ENCODE assay signal across 23 cellular contexts in the genomic region with DNA sequence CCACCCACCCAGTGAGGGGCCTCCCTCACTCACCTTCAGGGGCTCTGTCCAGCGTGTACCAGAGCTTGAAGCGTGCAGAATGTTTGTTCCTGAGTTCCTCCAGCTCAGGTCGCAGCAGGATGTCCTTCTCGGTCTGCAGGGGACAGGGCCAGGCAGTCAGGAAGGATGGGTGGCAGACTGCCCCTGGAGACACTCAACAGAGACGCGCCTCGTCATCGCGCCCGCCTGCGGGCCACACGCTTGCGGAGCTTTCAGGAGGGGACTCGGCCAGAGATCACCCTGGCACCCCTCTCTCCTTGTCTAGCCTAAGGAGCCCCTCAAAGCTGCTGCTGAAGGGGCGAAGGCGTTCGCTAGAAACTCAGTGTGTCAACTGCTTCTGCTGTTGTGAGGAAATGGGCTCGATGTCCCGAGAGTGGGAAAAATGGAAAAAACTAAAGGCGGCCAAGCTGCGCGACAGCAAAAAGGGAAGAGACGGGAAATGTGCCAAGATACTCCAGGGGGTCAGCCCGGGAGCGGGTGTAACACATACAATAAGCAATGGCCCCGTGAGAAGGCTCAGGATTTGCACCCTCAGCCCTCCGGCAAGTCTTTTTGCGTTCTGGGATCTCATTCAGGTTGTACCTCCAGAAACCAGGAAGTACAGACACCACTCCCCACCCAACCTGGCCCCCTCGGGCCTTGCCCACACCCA. TPM values are rescaled to one million over a fixed set of nuclear protein-coding genes. Genes with fewer than 3 reads are reported as not detected.
DNase-seq lines count a peak whose midpoint lies in the region; ATAC-seq and TF ChIP-seq lines count a peak whose summit lies in the region.
"Had no signal": no experiment of that assay in that cellular context is flagged by ENCODE, and none has a peak within 500 bp of the region (broad histone marks: within the 10 kb centered on the region; RNA-seq: fewer than 3 reads in every experiment).

No MANE protein-coding gene starts in this region.

- no peaks in the 10 kb centered on the region for H3K27me3 Mint-ChIP-seq in osteocyte (ENCODE audit: unreplicated experiment)
- H3K27me3 Mint-ChIP-seq: stimulated activated naive CD8-positive, alpha-beta T cell treated with anti-CD3 and anti-CD28 coated beads, Interleukin-15, amount 100 ng/mL, for 72 hours; T-cell had no signal

- no peak for TF ChIP-seq EP300 in Ishikawa (IDR thresholded peaks at IDR 0.05; ENCODE audit: borderline replicate concordance)

- ATAC-seq in GM21576 (IDR thresholded peaks at IDR 0.05; ENCODE audit: unreplicated experiment), result no peak
- no peak for ATAC-seq in GM19397 (IDR thresholded peaks at IDR 0.05; ENCODE audit: unreplicated experiment)
- ATAC-seq: stimulated activated naive CD8-positive, alpha-beta T cell treated with anti-CD3 and anti-CD28 coated beads, Interleukin-15, amount 100 ng/mL, for 72 hours; T-cell had no signal

- peak overlapping the region; percentile 47 for H3K27ac ChIP-seq in A673 (ENCODE audit: low read depth, low read length, poor library complexity, severe bottlenecking)
- H3K27ac ChIP-seq: GM23248 had no signal

- H3K4me1 ChIP-seq in A673 (ENCODE audit: insufficient read depth, low read length, poor library complexity, severe bottlenecking), result no peaks in the 10 kb centered on the region
- H3K4me1 ChIP-seq: Caco-2 had no signal

- H3K36me3 Mint-ChIP-seq in osteocyte (ENCODE audit: unreplicated experiment), result peaks cover 24% of the 10 kb centered on the region

- peak overlapping the region; percentile 81 for H3K27ac Mint-ChIP-seq in osteocyte (ENCODE audit: unreplicated experiment)
- H3K27ac Mint-ChIP-seq: mesothelial cell of epicardium; stimulated activated naive CD8-positive, alpha-beta T cell treated with anti-CD3 and anti-CD28 coated beads, Interleukin-15, amount 100 ng/mL, for 72 hours; T-cell had no signal

- H3K4me3 Mint-ChIP-seq in osteocyte (ENCODE audit: unreplicated experiment), result no peak overlapping the region
- H3K4me3 Mint-ChIP-seq: mesothelial cell of epicardium; stimulated activated naive CD8-positive, alpha-beta T cell treated with anti-CD3 and anti-CD28 coated beads, Interleukin-15, amount 100 ng/mL, for 72 hours; T-cell had no signal

- peaks cover 45% of the 10 kb centered on the region for H3K36me3 ChIP-seq in A673 (ENCODE audit: insufficient read depth, low read length, poor library complexity, severe bottlenecking)

- TF ChIP-seq CTCF in A673 (conservative IDR thresholded peaks at IDR 0.05; ENCODE audit: low read depth, low read length), result no peak
- TF ChIP-seq CTCF in osteocyte (IDR thresholded peaks at IDR 0.05), result no peak

- POLR2A ChIA-PET in A673 (lab: Charles Lee; ENCODE audit: low non-redundant PET), result interaction anchor here (0.6 kb wide), 1 partner anchor 19 kb away, joined by 3 read pairs; no protein-coding TSS in a partner anchor

- no peak overlapping the region for H3K4me3 ChIP-seq in A673 (ENCODE audit: low read depth, low read length, poor library complexity, severe bottlenecking)
- H3K4me3 ChIP-seq: GM23248 had no signal

- peak; percentile 56 for DNase-seq in A673 (ENCODE audit: low spot score)
- peak; percentile 18 for DNase-seq in cerebellar cortex (ENCODE audit: low spot score)
- no peak for DNase-seq in osteocyte (ENCODE audit: extremely low spot score, unreplicated experiment)
- DNase-seq in activated CD4-positive, alpha-beta T cell treated with anti-CD3 and anti-CD28 coated beads for 4 hours, result no peak
- DNase-seq in hepatic stellate cell (ENCODE audit: low spot score), result no peak
- DNase-seq: Caco-2; caudate nucleus; effector memory CD4-positive, alpha-beta T cell; EL; GM23248; hypothalamus; KBM-7; NCI-H1105; NCI-H2171; retina; RPMI8226; stimulated activated naive CD8-positive, alpha-beta T cell treated with anti-CD3 and anti-CD28 coated beads, Interleukin-15, amount 100 ng/mL, for 72 hours had no signal

- H3K27me3 ChIP-seq in A673 (replicated peaks; ENCODE audit: insufficient read depth, low read depth, low read length, poor library complexity), result no peaks in the 10 kb centered on the region

- no peaks in the 10 kb centered on the region for H3K9me3 Mint-ChIP-seq in osteocyte (ENCODE audit: unreplicated experiment)
- H3K9me3 Mint-ChIP-seq: mesothelial cell of epicardium; stimulated activated naive CD8-positive, alpha-beta T cell treated with anti-CD3 and anti-CD28 coated beads, Interleukin-15, amount 100 ng/mL, for 72 hours; T-cell had no signal

- no TSS peak for BruUV-seq in A673 (replicated peaks; lab: Mats Ljungman, UMichigan)

- intact Hi-C loops in A673 (cut with micrococcal nuclease; ENCODE audit: unreplicated experiment), result no loop called here

- no peaks in the 10 kb centered on the region for H3K9me3 ChIP-seq in A673 (ENCODE audit: low read depth, low read length, poor library complexity, severe bottlenecking)
- H3K9me3 ChIP-seq: Caco-2 had no signal

- H3K4me1 Mint-ChIP-seq in osteocyte (ENCODE audit: unreplicated experiment), result peaks cover 47% of the 10 kb centered on the region

- CTCF ChIA-PET in A673 (lab: Charles Lee), result no interaction called here

- no peak for TF ChIP-seq RAD21 in Ishikawa (IDR thresholded peaks at IDR 0.05; ENCODE audit: low read depth)

TF ChIP-seq in Ishikawa, 13 proteins besides CTCF, POLR2A, EP300 and RAD21:
- peak; percentile 54 for TF ChIP-seq NFIC (IDR thresholded peaks at IDR 0.05)
- TF ChIP-seq FOXM1 (IDR thresholded peaks at IDR 0.05; ENCODE audit: borderline replicate concordance, low read depth), result no peak

RNA-seq across cellular contexts. Expression of gene POLDIP3, which starts 9.2 kb away (rescaled TPM):
- total RNA-seq in A673 (2021) (131 and 134 TPM in 2 replicates), osteocyte (77.8 and 77.9 TPM in 2 replicates)

RNA-seq across cellular contexts. Expression of gene ATP5MGL, which starts 16.5 kb away (rescaled TPM):
- total RNA-seq in A673 (2021) (1.2 and 1.9 TPM in 2 replicates), osteocyte (0.47 and 1.3 TPM in 2 replicates)
- total RNA-seq: GM23248, kidney epithelial cell had no signal

RNA-seq across cellular contexts. Expression of gene CYB5R3, which starts 25.3 kb away (rescaled TPM):
- total RNA-seq in A673 (2021) (172 and 176 TPM in 2 replicates), osteocyte (408 and 430 TPM in 2 replicates)

Comparison
In these comparisons a context has a peak if more than half of its experiments do, and no peak if none do; other contexts are left out.
1. DNase-seq: peak in A673 (single experiment) and cerebellar cortex (single experiment); none in osteocyte (single experiment), activated CD4-positive, alpha-beta T cell treated with anti-CD3 and anti-CD28 coated beads for 4 hours (0 of 2) and hepatic stellate cell (single experiment).